Comparison of ENCODE assay signal across 8 cellular contexts in genomic region chr4:39029752-39030694, GRCh38. TPM values are rescaled to one million over a fixed set of nuclear protein-coding genes. Genes with fewer than 3 reads are reported as not detected.
DNase-seq lines count a peak whose midpoint lies in the region; ATAC-seq and TF ChIP-seq lines count a peak whose summit lies in the region.

No MANE protein-coding gene starts in this region.

- H4K20me1 ChIP-seq in fibroblast of lung (ENCODE audit: control insufficient read depth, extremely low read depth, insufficient read depth, low read length), result no peaks in the 10 kb centered on the region

- intact Hi-C loops in heart left ventricle (cut with DNase I), result no loop called here

- peak overlapping the region; percentile 55 for H3K4me3 ChIP-seq in GM06990 (replicated peaks; ENCODE audit: low read depth, low read length)
- H3K4me3 ChIP-seq in Peyer's patch, result peak overlapping the region in 3 of 4 donors; percentile 23 to 42 (median 36)
- H3K4me3 ChIP-seq in fibroblast of lung (replicated peaks in 1 of 4; ENCODE audit: control extremely low read depth in 1 of 4, insufficient read depth in 1 of 4, low read depth in 3 of 4, low read length in 4 of 4), result peak overlapping the region in 1 of 4 experiments; percentile 38
- H3K4me3 ChIP-seq in heart left ventricle, result peak overlapping the region in 1 of 12 donors; percentile 46

- TF ChIP-seq POLR2A in Peyer's patch (IDR thresholded peaks at IDR 0.05), result no peak
- no peak for TF ChIP-seq POLR2A in heart left ventricle (IDR thresholded peaks at IDR 0.05)

- no peaks in the 10 kb centered on the region for H3K9me3 ChIP-seq in Peyer's patch
- H3K9me3 ChIP-seq in fibroblast of lung (ENCODE audit: control insufficient read depth, insufficient read depth, low read depth, low read length), result no peaks in the 10 kb centered on the region
- H3K9me3 ChIP-seq in heart left ventricle, result no peaks in the 10 kb centered on the region

- peak overlapping the region; percentile 3 to 79 (median 39) for H3K27ac ChIP-seq in Peyer's patch
- no peak overlapping the region for H3K27ac ChIP-seq in fibroblast of lung (ENCODE audit: insufficient read depth, low read length)
- H3K27ac ChIP-seq in heart left ventricle, result peak overlapping the region in 1 of 12 donors; percentile 17

- in situ Hi-C loops in G401 (cut with HindIII; ENCODE audit: low sequenced_read_pairs), result no loop called here

- H3K4me1 ChIP-seq in Peyer's patch (peaks cover 0 to 5% (median 4%) of the 10 kb centered on the region in 4 donors), fibroblast of lung (ENCODE audit: control insufficient read depth, extremely low read depth, insufficient read depth, low read length) (no peaks in the 10 kb centered on the region), heart left ventricle (peaks cover 0 to 26% (median 0%) of the 10 kb centered on the region in 12 donors)

- H3K9ac ChIP-seq in fibroblast of lung (ENCODE audit: insufficient read depth, low read length), result no peak overlapping the region

- H3K27me3 ChIP-seq in GM06990 (replicated peaks; ENCODE audit: control insufficient read depth, insufficient read depth, low read length) (no peaks in the 10 kb centered on the region), Peyer's patch (no peaks in the 10 kb centered on the region), fibroblast of lung (ENCODE audit: control insufficient read depth, insufficient read depth, low read length) (no peaks in the 10 kb centered on the region), heart left ventricle (no peaks in the 10 kb centered on the region)

- DNase-seq in GM06990 (ENCODE audit: extremely low read depth, insufficient read length) (no peak), Peyer's patch (peak in 1 of 3 donors; percentile 41), fibroblast of lung (ENCODE audit: low read depth in 2 of 2) (no peak), G401 (ENCODE audit: low spot score) (no peak), mucosa of gallbladder (ENCODE audit: low spot score) (no peak), heart left ventricle (no peak), NCI-H748 (lab: John Stamatoyannopoulos, UW; ENCODE audit: unreplicated experiment) (no peak)

- no peak overlapping the region for H3K4me2 ChIP-seq in fibroblast of lung (ENCODE audit: extremely low read depth, insufficient read depth, low read length)

- H3K36me3 ChIP-seq in GM06990 (ENCODE audit: control insufficient read depth, insufficient read depth, low read length), result no peaks in the 10 kb centered on the region
- H3K36me3 ChIP-seq in Peyer's patch, result no peaks in the 10 kb centered on the region
- no peaks in the 10 kb centered on the region for H3K36me3 ChIP-seq in fibroblast of lung (ENCODE audit: control insufficient read depth, insufficient read depth, low read length)
- no peaks in the 10 kb centered on the region for H3K36me3 ChIP-seq in heart left ventricle

- ATAC-seq in GM21367 (IDR thresholded peaks at IDR 0.05; ENCODE audit: unreplicated experiment), result peak; percentile 30
- no peak for ATAC-seq in heart left ventricle

- H2AFZ ChIP-seq in fibroblast of lung (ENCODE audit: low read length), result peak overlapping the region; percentile 41

- no peaks in the 10 kb centered on the region for H3K79me2 ChIP-seq in fibroblast of lung (ENCODE audit: control insufficient read depth, insufficient read depth, low read length)

- TF ChIP-seq CTCF in GM06990 (IDR thresholded peaks at IDR 0.05; ENCODE audit: insufficient read depth, low read length, poor library complexity, severe bottlenecking) (peak; percentile 26), Peyer's patch (IDR thresholded peaks at IDR 0.05) (peak in 1 of 6 experiments; percentile 7), fibroblast of lung (conservative IDR thresholded peaks at IDR 0.05 in 1 of 2, IDR thresholded peaks at IDR 0.05 in 1 of 2; ENCODE audit: low read depth in 1 of 2, low read length in 2 of 2) (no peak), heart left ventricle (IDR thresholded peaks at IDR 0.05) (no peak)

RNA-seq across cellular contexts. Expression of gene TMEM156, which starts 2.2 kb away (rescaled TPM):
- total RNA-seq in Peyer's patch (10 to 100 TPM in 1 of 4 donors, under 1 TPM in 2, not detected in 1; 0.70 to 14.9 (median 0.94) TPM), fibroblast of lung (0.17 and 0.26 TPM in 2 replicates), mucosa of gallbladder (3.3 TPM), heart left ventricle (1 to 10 TPM in 1 of 9 donors, under 1 TPM in 1, not detected in 7; 0.14 to 2.3 TPM)
- polyA plus RNA-seq in fibroblast of lung (0.05 and 0.06 TPM in 2 replicates), heart left ventricle (under 1 TPM in 1 of 2 donors, not detected in 1; 0.06 TPM)
- polyA plus RNA-seq in fibroblast of lung (2012), result 0.06 TPM in 1 of 2 replicates, not detected in the other
- not detected in 2 replicates for polyA minus RNA-seq in fibroblast of lung (ENCODE audit: low replicate concordance)
- total RNA-seq in G401 (2014; rRNA removed; shearing (Covaris generic)), result 0.07 TPM in 1 of 2 replicates, not detected in the other

RNA-seq across cellular contexts. Expression of gene KLHL5, which starts 32.0 kb away (rescaled TPM):
- total RNA-seq in Peyer's patch (10 to 100 TPM in 3 of 4 donors, 1 to 10 TPM in 1; 7.2 to 41.3 (median 12.1) TPM), fibroblast of lung (120 and 152 TPM in 2 replicates), mucosa of gallbladder (29.6 TPM), heart left ventricle (10 to 100 TPM in 7 of 9 donors, 1 to 10 TPM in 2; 8.6 to 28.5 (median 14.9) TPM)
- polyA plus RNA-seq in fibroblast of lung (40.0 and 88.3 TPM in 2 replicates), heart left ventricle (10 to 100 TPM in 1 of 2 donors, 1 to 10 TPM in 1; 3.3 to 10.7 TPM)
- polyA plus RNA-seq in fibroblast of lung (2012), result 29.8 and 58.3 TPM in 2 replicates
- 9.9 and 21.1 TPM in 2 replicates for polyA minus RNA-seq in fibroblast of lung (ENCODE audit: low replicate concordance)
- total RNA-seq in G401 (2014; rRNA removed; shearing (Covaris generic)), result 68.1 and 91.7 TPM in 2 replicates
